ENCODE assay signal across 26 cellular contexts in the genomic region with DNA sequence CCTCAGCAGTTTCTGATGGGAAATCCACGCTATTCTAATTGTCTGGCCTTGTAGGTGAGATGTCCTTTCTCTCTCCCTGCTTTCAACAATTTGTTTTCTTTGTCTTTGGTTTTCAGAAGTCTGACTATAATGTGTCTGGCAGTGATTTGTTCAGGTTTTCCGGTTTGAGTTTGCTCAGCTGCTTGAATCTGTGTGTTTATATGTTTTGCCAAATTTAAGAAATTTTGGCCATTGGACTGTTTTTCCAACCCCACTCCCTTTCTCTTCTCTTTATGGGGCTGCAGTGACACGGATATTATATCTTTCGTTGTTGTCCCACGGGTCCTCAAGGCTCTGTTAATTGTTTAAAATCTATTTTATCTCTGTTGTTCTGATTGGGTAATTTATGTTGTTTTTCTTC.
"Had no signal": no experiment of that assay in that cellular context is flagged by ENCODE, and none has a peak within 500 bp of the region (broad histone marks: within the 10 kb centered on the region; RNA-seq: fewer than 3 reads in every experiment).

No MANE protein-coding gene starts in this region.

- H3K9me3 ChIP-seq: adrenal gland, body of pancreas, colonic mucosa, gastroesophageal sphincter, neutrophil, ovary, thoracic aorta, vagina had no signal

- H3K36me3 ChIP-seq: adrenal gland, colonic mucosa, gastroesophageal sphincter, neutrophil, ovary, thoracic aorta, vagina had no signal

- H3K27ac Mint-ChIP-seq: activated naive CD4-positive, alpha-beta T cell treated with anti-CD3 and anti-CD28 coated beads for 36 hours; activated naive CD8-positive, alpha-beta T cell treated with anti-CD3 and anti-CD28 coated beads for 36 hours; activated T-helper 1 cell treated with anti-CD3 and anti-CD28 coated beads, Interleukin-12 subunit alpha, Interleukin-12 subunit beta, Interleukin-2, Interleukin-4 antibody, amounts not matched to agents 30 ng/mL and 10 ng/mL and 1 ng/mL, durations not matched to agents 14 hours and 24 hours and 36 hours; progenitor cell of endocrine pancreas; type B pancreatic cell had no signal

- H3K36me3 Mint-ChIP-seq: activated naive CD8-positive, alpha-beta T cell treated with anti-CD3 and anti-CD28 coated beads for 36 hours; type B pancreatic cell had no signal

- H3K9me3 Mint-ChIP-seq: activated naive CD4-positive, alpha-beta T cell treated with anti-CD3 and anti-CD28 coated beads for 36 hours; activated naive CD8-positive, alpha-beta T cell treated with anti-CD3 and anti-CD28 coated beads for 36 hours; activated T-helper 1 cell treated with anti-CD3 and anti-CD28 coated beads, Interleukin-12 subunit alpha, Interleukin-12 subunit beta, Interleukin-2, Interleukin-4 antibody, amounts not matched to agents 30 ng/mL and 10 ng/mL and 1 ng/mL, durations not matched to agents 14 hours and 24 hours and 36 hours; nephron progenitor cell; type B pancreatic cell had no signal

- H3K27ac ChIP-seq: body of pancreas, colonic mucosa, gastroesophageal sphincter, neutrophil, ovary, thoracic aorta, vagina, VCaP had no signal

- H3K4me3 ChIP-seq: adrenal gland, body of pancreas, colonic mucosa, dorsolateral prefrontal cortex, gastroesophageal sphincter, ovary, thoracic aorta, vagina had no signal

- H3K27me3 ChIP-seq: adrenal gland, body of pancreas, colonic mucosa, dorsolateral prefrontal cortex, gastroesophageal sphincter, ovary, vagina had no signal

- H3K4me3 Mint-ChIP-seq: activated naive CD4-positive, alpha-beta T cell treated with anti-CD3 and anti-CD28 coated beads for 36 hours; activated naive CD8-positive, alpha-beta T cell treated with anti-CD3 and anti-CD28 coated beads for 36 hours; activated T-helper 1 cell treated with anti-CD3 and anti-CD28 coated beads, Interleukin-12 subunit alpha, Interleukin-12 subunit beta, Interleukin-2, Interleukin-4 antibody, amounts not matched to agents 30 ng/mL and 10 ng/mL and 1 ng/mL, durations not matched to agents 14 hours and 24 hours and 36 hours; nephron progenitor cell; type B pancreatic cell had no signal

- DNase-seq: activated CD4-positive, alpha-beta T cell treated with anti-CD3 and anti-CD28 coated beads for 4 hours; activated CD4-positive, alpha-beta T cell treated with anti-CD3 and anti-CD28 coated beads, Interleukin-2, amount 50 U/mL, for 4 hours; activated CD8-positive, alpha-beta memory T cell treated with anti-CD3 and anti-CD28 coated beads for 24 hours; activated naive CD4-positive, alpha-beta T cell treated with anti-CD3 and anti-CD28 coated beads for 36 hours; activated naive CD8-positive, alpha-beta T cell treated with anti-CD3 and anti-CD28 coated beads for 36 hours; body of pancreas; cerebellar nuclear complex; colonic mucosa; dorsolateral prefrontal cortex; effector memory CD4-positive, alpha-beta T cell; erythroblast; mammary epithelial cell; nephron progenitor cell; ovary; stimulated activated CD4-positive, alpha-beta T cell treated with anti-CD3 and anti-CD28 coated beads, Interleukin-15, amount 100 ng/mL, for 24 hours; stimulated activated CD4-positive, alpha-beta T cell treated with anti-CD3 and anti-CD28 coated beads, Interleukin-2, amount 100 ng/mL, for 24 hours; stimulated activated naive CD8-positive, alpha-beta T cell treated with anti-CD3 and anti-CD28 coated beads, Interleukin-15, Interleukin-2, amounts not matched to agents 100 U/mL and 50 U/mL, for 24 hours had no signal

- ATAC-seq: body of pancreas; gastroesophageal sphincter; stimulated activated naive CD8-positive, alpha-beta T cell treated with anti-CD3 and anti-CD28 coated beads, Interleukin-15, Interleukin-2, amounts not matched to agents 100 U/mL and 50 U/mL, for 24 hours had no signal

- H3K4me1 ChIP-seq: adrenal gland, body of pancreas, colonic mucosa, gastroesophageal sphincter, vagina had no signal
